ENCODE assay signal across 18 cellular contexts in the genomic region with DNA sequence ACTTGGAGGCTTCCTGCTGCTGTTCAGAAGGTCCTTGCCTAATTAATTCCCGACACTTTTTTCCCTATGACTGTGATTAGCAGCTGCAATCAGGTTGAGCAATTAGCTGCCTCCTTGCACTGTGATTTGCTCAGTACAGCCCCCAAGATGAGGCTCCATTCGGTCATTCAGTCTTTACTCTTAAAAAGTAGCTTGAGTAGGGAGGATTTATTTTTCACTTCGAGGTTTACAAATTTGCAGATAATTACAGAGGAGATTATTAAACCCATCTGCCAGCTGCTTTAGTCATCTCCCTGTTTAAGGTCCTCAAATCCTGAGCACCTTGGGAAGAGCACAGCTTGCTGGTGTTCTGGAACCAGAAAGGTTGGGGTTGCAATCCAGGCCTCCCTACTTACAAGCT.
DNase-seq lines count a peak whose midpoint lies in the region; ATAC-seq, FAIRE-seq and TF ChIP-seq lines count a peak whose summit lies in the region.
"Had no signal": no experiment of that assay in that cellular context is flagged by ENCODE, and none has a peak within 500 bp of the region (broad histone marks: within the 10 kb centered on the region; RNA-seq: fewer than 3 reads in every experiment).

No MANE protein-coding gene starts in this region.

- H3K27me3 Mint-ChIP-seq in neural progenitor cell (ENCODE audit: insufficient read depth, low read depth), result peaks cover 2% of the 10 kb centered on the region

- H4K20me1 ChIP-seq in neural progenitor cell (ENCODE audit: low read depth) (no peaks in the 10 kb centered on the region), mammary epithelial cell (ENCODE audit: insufficient read depth, low read length) (no peaks in the 10 kb centered on the region)

- H3F3A ChIP-seq in neural progenitor cell (ENCODE audit: low read depth), result no peaks in the 10 kb centered on the region

- 59% methylated on average over 3 of the region's 3 CpGs for WGBS in prostate gland
- 93% methylated on average over 3 of the region's 3 CpGs for WGBS in mammary epithelial cell (ENCODE audit: low coverage, missing lambda C conversion rate)

- in situ Hi-C loops in Panc1 (cut with HindIII; ENCODE audit: low pct_unique_long_range_greater_than_20kb, low sequenced_read_pairs), result no loop called here
- in situ Hi-C loops in mammary epithelial cell (cut with MboI; ENCODE audit: low sequenced_read_pairs in 2 of 2), result loop anchor here in 1 of 2 donors (25.0 kb wide), 1 partner anchor 688 kb away; the partner anchor contains the start of gene ZNF608

- H3K4me3 ChIP-seq in Panc1 (ENCODE audit: low read depth in 2 of 2, low read length in 2 of 2) (no peak overlapping the region), neural progenitor cell (no peak overlapping the region), prostate gland (no peak overlapping the region), mammary epithelial cell (replicated peaks in 1 of 3; ENCODE audit: insufficient read depth in 1 of 3, low read depth in 2 of 3, low read length in 3 of 3) (no peak overlapping the region)
- H3K4me3 ChIP-seq: GM12878 had no signal

- POLR2A ChIA-PET in Panc1 (lab: Charles Lee), result no interaction called here

- H3K79me2 ChIP-seq in neural progenitor cell (ENCODE audit: low read depth), result no peaks in the 10 kb centered on the region
- no peaks in the 10 kb centered on the region for H3K79me2 ChIP-seq in mammary epithelial cell (ENCODE audit: insufficient read depth, low read length)

- H3K9me3 ChIP-seq in Panc1 (ENCODE audit: control insufficient read depth, insufficient read depth, low read depth, low read length), result no peaks in the 10 kb centered on the region; the same call in 1 of the 2 replicates
- no peaks in the 10 kb centered on the region for H3K9me3 ChIP-seq in neural progenitor cell (ENCODE audit: low read depth)
- H3K9me3 ChIP-seq in prostate gland, result no peaks in the 10 kb centered on the region
- no peaks in the 10 kb centered on the region for H3K9me3 ChIP-seq in mammary epithelial cell (replicated peaks; ENCODE audit: insufficient read depth, low read length)

- H3K36me3 ChIP-seq in Panc1 (ENCODE audit: control insufficient read depth, insufficient read depth, low read length), result no peaks in the 10 kb centered on the region
- H3K36me3 ChIP-seq in neural progenitor cell, result no peaks in the 10 kb centered on the region
- H3K36me3 ChIP-seq in prostate gland, result no peaks in the 10 kb centered on the region
- H3K36me3 ChIP-seq in mammary epithelial cell (ENCODE audit: insufficient read depth, low read length), result no peaks in the 10 kb centered on the region

- ATAC-seq in Panc1, result no peak
- ATAC-seq: GM12878 had no signal

- H3K9ac ChIP-seq in neural progenitor cell (no peak overlapping the region), mammary epithelial cell (ENCODE audit: insufficient read depth, low read length) (no peak overlapping the region)

- peaks cover 14% of the 10 kb centered on the region for H3K9me3 Mint-ChIP-seq in neural progenitor cell

- no peak overlapping the region for H2AFZ ChIP-seq in neural progenitor cell (replicated peaks)
- no peak overlapping the region for H2AFZ ChIP-seq in mammary epithelial cell (ENCODE audit: low read depth, low read length)

- H3K4me2 ChIP-seq in neural progenitor cell, result peak overlapping the region; percentile 2
- no peak overlapping the region for H3K4me2 ChIP-seq in mammary epithelial cell (ENCODE audit: insufficient read depth, low read depth, low read length)

- no peak overlapping the region for H3K4me3 Mint-ChIP-seq in neural progenitor cell
- H3K4me3 Mint-ChIP-seq: CD14-positive monocyte had no signal

- CTCF ChIA-PET in Panc1 (lab: Charles Lee) (no interaction called here), mammary epithelial cell (lab: Charles Lee; ENCODE audit: low non-redundant PET) (no interaction called here)

- H3K27me3 ChIP-seq in Panc1 (ENCODE audit: control insufficient read depth, insufficient read depth, low read length), result no peaks in the 10 kb centered on the region
- H3K27me3 ChIP-seq in neural progenitor cell, result no peaks in the 10 kb centered on the region
- no peaks in the 10 kb centered on the region for H3K27me3 ChIP-seq in prostate gland (replicated peaks; ENCODE audit: insufficient read depth)
- H3K27me3 ChIP-seq in mammary epithelial cell (ENCODE audit: insufficient read depth, low read length), result no peaks in the 10 kb centered on the region

- peak overlapping the region; percentile 74 for H3K27ac Mint-ChIP-seq in neural progenitor cell
- H3K27ac Mint-ChIP-seq: CD14-positive monocyte had no signal

- dilution Hi-C loops in mammary epithelial cell (cut with HindIII; ENCODE audit: low sequenced_read_pairs), result no loop called here

- H3K36me3 Mint-ChIP-seq in neural progenitor cell, result peaks cover 4% of the 10 kb centered on the region
- H3K36me3 Mint-ChIP-seq: CD14-positive monocyte had no signal

- H3K27ac ChIP-seq in Panc1 (ENCODE audit: low read length) (peak overlapping the region; percentile 72), neural progenitor cell (no peak overlapping the region), prostate gland (no peak overlapping the region), mammary epithelial cell (ENCODE audit: insufficient read depth, low read depth, low read length) (no peak overlapping the region)
- H3K27ac ChIP-seq: RWPE1 had no signal

- FAIRE-seq in D721Med (lab: Jason Lieb, UNC), result peak; percentile 97
- FAIRE-seq: GM12878, H1 had no signal

- peaks cover 45% of the 10 kb centered on the region for H3K4me1 Mint-ChIP-seq in neural progenitor cell
- H3K4me1 Mint-ChIP-seq: CD14-positive monocyte had no signal

- TF ChIP-seq CTCF in D721Med (IDR thresholded peaks at IDR 0.05; ENCODE audit: insufficient read depth, missing control alignments) (peak; percentile 11), Panc1 (IDR thresholded peaks at IDR 0.05) (no peak), neural progenitor cell (IDR thresholded peaks at IDR 0.05) (no peak), prostate gland (IDR thresholded peaks at IDR 0.05) (no peak), mammary epithelial cell (conservative IDR thresholded peaks at IDR 0.05 in 1 of 2, IDR thresholded peaks at IDR 0.05 in 1 of 2; ENCODE audit: extremely low read depth in 1 of 2, insufficient read depth in 1 of 2, low read depth in 1 of 2, low read length in 2 of 2) (no peak)

- intact Hi-C loops in Panc1 (cut with micrococcal nuclease; ENCODE audit: unreplicated experiment) (loop anchor here (5.0 kb wide), 1 partner anchor 57 kb away; no protein-coding TSS in a partner anchor), prostate gland (cut with DNase I) (no loop called here), mammary epithelial cell (cut with micrococcal nuclease) (no loop called here)

- BruUV-seq in Panc1 (replicated peaks; lab: Mats Ljungman, UMichigan) (no TSS peak), mammary epithelial cell (replicated peaks; lab: Mats Ljungman, UMichigan) (no TSS peak)

- TF ChIP-seq POLR2A in prostate gland (IDR thresholded peaks at IDR 0.05), result no peak

- DNase-seq in D721Med (ENCODE audit: insufficient read length, low spot score) (no peak), NCI-H1694 (lab: John Stamatoyannopoulos, UW) (peak; percentile 36), Panc1 (ENCODE audit: low read depth, low spot score) (no peak), neural progenitor cell (ENCODE audit: low spot score) (no peak), prostate gland (ENCODE audit: low spot score) (no peak), mammary epithelial cell (no peak)
- no peak for DNase-seq in activated CD8-positive, alpha-beta memory T cell treated with anti-CD3 and anti-CD28 coated beads for 24 hours
- DNase-seq: AML-193, NCI-H1092 treated with DMSO at 0.1 percent for 48 hours, NCI-H2029 treated with DMSO at 0.1 percent for 48 hours, NCI-H2171, NCI-H774, SIG-M5, T-helper 1 cell had no signal

- H3K4me1 ChIP-seq in Panc1 (ENCODE audit: control insufficient read depth, insufficient read depth, low read length), result peaks cover 18% of the 10 kb centered on the region; the same call in 1 of the 2 replicates
- peaks cover 20% of the 10 kb centered on the region for H3K4me1 ChIP-seq in neural progenitor cell
- H3K4me1 ChIP-seq in prostate gland (replicated peaks), result no peaks in the 10 kb centered on the region
- no peaks in the 10 kb centered on the region for H3K4me1 ChIP-seq in mammary epithelial cell (ENCODE audit: insufficient read depth, low read length)
